Comparison of ENCODE assay signal across 32 cellular contexts in the genomic region with DNA sequence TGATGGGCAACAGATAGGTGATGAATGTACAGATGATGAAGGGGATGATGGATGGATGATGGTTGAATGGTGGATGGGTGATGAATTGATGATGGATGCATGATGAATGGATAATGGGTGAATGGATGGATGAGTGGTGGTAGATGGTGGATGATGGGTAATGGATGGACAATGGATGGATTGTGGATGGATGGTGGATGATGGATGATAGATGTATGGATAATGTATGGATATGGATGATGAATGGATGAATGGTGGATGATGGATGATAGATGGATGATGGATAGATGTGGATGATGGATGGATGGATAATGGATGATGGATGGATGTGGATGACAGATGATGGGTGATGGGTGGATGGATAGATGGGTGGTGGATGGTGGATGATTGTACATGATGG. TPM values are rescaled to one million over a fixed set of nuclear protein-coding genes. Genes with fewer than 3 reads are reported as not detected.
"Had no signal": no experiment of that assay in that cellular context is flagged by ENCODE, and none has a peak within 500 bp of the region (broad histone marks: within the 10 kb centered on the region; RNA-seq: fewer than 3 reads in every experiment).

No MANE protein-coding gene starts in this region.

- H3K27me3 ChIP-seq: ascending aorta had no signal

- H3K4me3 ChIP-seq: ascending aorta, breast epithelium, coronary artery, dorsolateral prefrontal cortex, esophagus muscularis mucosa, gastrocnemius medialis, heart right ventricle, hepatocyte had no signal

- FAIRE-seq: TTC549 had no signal

- H3K27ac ChIP-seq: ascending aorta, coronary artery, dorsolateral prefrontal cortex, esophagus muscularis mucosa, foreskin keratinocyte, gastrocnemius medialis, heart right ventricle, hepatocyte, VCaP had no signal

- ATAC-seq: activated naive CD4-positive, alpha-beta T cell treated with anti-CD3 and anti-CD28 coated beads, Interleukin-2, amount 50 U/mL, for 72 hours; activated T-cell treated with anti-CD3 and anti-CD28 coated beads, Interleukin-2, amount 50 U/mL, for 72 hours; foreskin keratinocyte; gastrocnemius medialis; heart right ventricle; WTC11 had no signal

- H3K4me2 ChIP-seq: hepatocyte had no signal

- DNase-seq: activated CD4-positive, alpha-beta memory T cell treated with anti-CD3 and anti-CD28 coated beads, Interleukin-2, amount 10 ng/mL, durations not matched to agents 7 days and 5 days; activated CD4-positive, alpha-beta T cell treated with anti-CD3 and anti-CD28 coated beads for 1 hour; activated CD4-positive, alpha-beta T cell treated with anti-CD3 and anti-CD28 coated beads for 4 hours; activated CD4-positive, alpha-beta T cell treated with anti-CD3 and anti-CD28 coated beads, Interleukin-2, amount 10 ng/mL, durations not matched to agents 7 days and 5 days; activated CD4-positive, alpha-beta T cell treated with anti-CD3 and anti-CD28 coated beads, Interleukin-2, amount 50 U/mL, for 4 hours; activated CD8-positive, alpha-beta memory T cell treated with anti-CD3 and anti-CD28 coated beads, Interleukin-2, amount 50 U/mL, for 48 hours; activated gamma-delta T cell; activated naive CD4-positive, alpha-beta T cell; activated naive CD4-positive, alpha-beta T cell treated with anti-CD3 and anti-CD28 coated beads, Interleukin-2, amount 10 ng/mL, durations not matched to agents 7 days and 5 days; activated naive CD8-positive, alpha-beta T cell treated with anti-CD3 and anti-CD28 coated beads, Interleukin-2, amount 10 ng/mL, durations not matched to agents 7 days and 5 days; activated T-cell treated with anti-CD3 and anti-CD28 coated beads for 4 hours; activated T-cell treated with anti-CD3 and anti-CD28 coated beads, Interleukin-2, amount 50 U/mL, for 24 hours; activated T-cell treated with anti-CD3 and anti-CD28 coated beads, Interleukin-2, amount 50 U/mL, for 72 hours; effector memory CD4-positive, alpha-beta T cell; endodermal cell; foreskin keratinocyte; gastrocnemius medialis; heart right ventricle; T-helper 2 cell had no signal

- H2AFZ ChIP-seq: hepatocyte had no signal

- H3K9me3 ChIP-seq: ascending aorta, breast epithelium, esophagus muscularis mucosa, gastrocnemius medialis, heart right ventricle had no signal

- H3K36me3 ChIP-seq: ascending aorta, breast epithelium, esophagus muscularis mucosa, gastrocnemius medialis, heart right ventricle had no signal

- H3K79me2 ChIP-seq: hepatocyte had no signal

- H3K4me1 ChIP-seq: ascending aorta, breast epithelium, foreskin keratinocyte, gastrocnemius medialis had no signal

RNA-seq across cellular contexts. Expression of gene WNT3A, which starts 35.7 kb away (rescaled TPM):
- total RNA-seq: activated CD4-positive, alpha-beta memory T cell treated with anti-CD3 and anti-CD28 coated beads, Interleukin-2, amount 10 ng/mL, durations not matched to agents 7 days and 5 days; activated CD4-positive, alpha-beta T cell treated with anti-CD3 and anti-CD28 coated beads, Interleukin-2, amount 10 ng/mL, durations not matched to agents 7 days and 5 days; activated naive CD8-positive, alpha-beta T cell treated with anti-CD3 and anti-CD28 coated beads, Interleukin-2, amount 10 ng/mL, durations not matched to agents 7 days and 5 days; activated T-cell treated with anti-CD3 and anti-CD28 coated beads, Interleukin-2, amount 50 U/mL, for 72 hours; ascending aorta; cardiac septum; dorsolateral prefrontal cortex; epithelial cell of proximal tubule; esophagus muscularis mucosa; gastrocnemius medialis; glomerular endothelial cell; heart right ventricle had no signal
- polyA plus RNA-seq: heart right ventricle, hepatocyte had no signal
